26 cellular contexts compared by ENCODE assay signal in genomic region chr12:96313606-96314005, GRCh38.
"Had no signal": no experiment of that assay in that cellular context is flagged by ENCODE, and none has a peak within 500 bp of the region (broad histone marks: within the 10 kb centered on the region; RNA-seq: fewer than 3 reads in every experiment).

No MANE protein-coding gene starts in this region.

- ATAC-seq: activated CD8-positive, alpha-beta T cell treated with anti-CD3 and anti-CD28 coated beads, Interleukin-2, amount 10 ng/mL, durations not matched to agents 7 days and 5 days; activated naive CD4-positive, alpha-beta T cell treated with anti-CD3 and anti-CD28 coated beads, Interleukin-2, amount 50 U/mL, for 72 hours; activated T-helper 17 cell treated with anti-CD3 and anti-CD28 coated beads, Interleukin-2, amount 50 U/mL, for 72 hours; gastrocnemius medialis; left lung; naive thymus-derived CD8-positive, alpha-beta T cell; stimulated activated naive B cell treated with anti-CD40 and anti-IgM and Interleukin-4, amounts not matched to agents 10 μg/mL and 1 μg/mL and 100 μg/mL, for 72 hours had no signal

- H3K4me2 ChIP-seq: neural progenitor cell, smooth muscle cell had no signal

- H3K9me3 Mint-ChIP-seq: activated naive CD4-positive, alpha-beta T cell treated with anti-CD3 and anti-CD28 coated beads, Interleukin-2, amount 50 U/mL, for 72 hours; activated T-helper 17 cell treated with anti-CD3 and anti-CD28 coated beads, Interleukin-2, amount 50 U/mL, for 72 hours; central memory CD8-positive, alpha-beta T cell; type B pancreatic cell had no signal

- H3K4me3 Mint-ChIP-seq: activated CD8-positive, alpha-beta T cell treated with anti-CD3 and anti-CD28 coated beads, Interleukin-2, amount 10 ng/mL, durations not matched to agents 7 days and 5 days; activated T-cell treated with anti-CD3 and anti-CD28 coated beads, Interleukin-2, amount 50 U/mL, for 24 hours; activated T-helper 17 cell treated with anti-CD3 and anti-CD28 coated beads, Interleukin-2, amount 50 U/mL, for 72 hours; central memory CD8-positive, alpha-beta T cell; naive thymus-derived CD8-positive, alpha-beta T cell; neural progenitor cell; stimulated activated naive B cell treated with anti-CD40 and anti-IgM and Interleukin-4, amounts not matched to agents 10 μg/mL and 1 μg/mL and 100 μg/mL, for 72 hours; type B pancreatic cell had no signal

- H3K36me3 ChIP-seq: thoracic aorta, vagina had no signal

- H3K27me3 ChIP-seq: esophagus squamous epithelium, gastrocnemius medialis, left lung, neural progenitor cell, sigmoid colon, vagina had no signal

- H3K4me1 ChIP-seq: left lung, neural progenitor cell had no signal

- H2AFZ ChIP-seq: neural progenitor cell had no signal

- H3K9ac ChIP-seq: neural progenitor cell had no signal

- H3K27me3 Mint-ChIP-seq: activated T-cell treated with anti-CD3 and anti-CD28 coated beads, Interleukin-2, amount 50 U/mL, for 24 hours; activated T-helper 17 cell treated with anti-CD3 and anti-CD28 coated beads, Interleukin-2, amount 50 U/mL, for 72 hours; central memory CD8-positive, alpha-beta T cell; naive thymus-derived CD8-positive, alpha-beta T cell; progenitor cell of endocrine pancreas; stimulated activated naive B cell treated with anti-CD40 and anti-IgM and Interleukin-4, amounts not matched to agents 10 μg/mL and 1 μg/mL and 100 μg/mL, for 72 hours; type B pancreatic cell had no signal

- DNase-seq: activated CD4-positive, alpha-beta T cell treated with anti-CD3 and anti-CD28 coated beads for 1 hour; activated CD4-positive, alpha-beta T cell treated with anti-CD3 and anti-CD28 coated beads, Interleukin-2, amount 50 U/mL, for 1 hour; activated CD8-positive, alpha-beta T cell treated with anti-CD3 and anti-CD28 coated beads, Interleukin-2, amount 10 ng/mL, durations not matched to agents 7 days and 5 days; activated T-cell treated with anti-CD3 and anti-CD28 coated beads, Interleukin-2, amount 50 U/mL, for 24 hours; esophagus squamous epithelium; gastrocnemius medialis; hippocampal formation; kidney glomerular epithelial cell; left lung; naive thymus-derived CD8-positive, alpha-beta T cell; retina; sigmoid colon; stimulated activated CD4-positive, alpha-beta T cell treated with anti-CD3 and anti-CD28 coated beads, Interleukin-15, amount 100 ng/mL, for 24 hours; stimulated activated naive B cell treated with anti-CD40 and anti-IgM and Interleukin-4, amounts not matched to agents 10 μg/mL and 1 μg/mL and 100 μg/mL, for 72 hours had no signal

- H3K27ac ChIP-seq: coronary artery, esophagus squamous epithelium, gastrocnemius medialis, left lung, neural progenitor cell, thoracic aorta, vagina, VCaP had no signal

- H3K9me3 ChIP-seq: esophagus squamous epithelium, gastrocnemius medialis, left lung, sigmoid colon, thoracic aorta, vagina had no signal

- H3K27ac Mint-ChIP-seq: activated CD8-positive, alpha-beta T cell treated with anti-CD3 and anti-CD28 coated beads, Interleukin-2, amount 10 ng/mL, durations not matched to agents 7 days and 5 days; activated naive CD4-positive, alpha-beta T cell treated with anti-CD3 and anti-CD28 coated beads, Interleukin-2, amount 50 U/mL, for 72 hours; activated T-cell treated with anti-CD3 and anti-CD28 coated beads, Interleukin-2, amount 50 U/mL, for 24 hours; activated T-helper 17 cell treated with anti-CD3 and anti-CD28 coated beads, Interleukin-2, amount 50 U/mL, for 72 hours; neural progenitor cell; progenitor cell of endocrine pancreas; stimulated activated naive B cell treated with anti-CD40 and anti-IgM and Interleukin-4, amounts not matched to agents 10 μg/mL and 1 μg/mL and 100 μg/mL, for 72 hours; type B pancreatic cell had no signal

- H3K4me3 ChIP-seq: coronary artery, esophagus squamous epithelium, gastrocnemius medialis, left lung, lung, neural progenitor cell, sigmoid colon, smooth muscle cell, thoracic aorta, vagina had no signal
